ENCODE assay signal across 1 cellular context in genomic region chr1:63317007-63317813, GRCh38.
TF ChIP-seq lines count a peak whose summit lies in the region.

No MANE protein-coding gene starts in this region.

TF ChIP-seq in K562, 482 proteins besides CTCF, POLR2A, EP300 and RAD21 (continued from another document):
- TF ChIP-seq ATF3 (IDR thresholded peaks at IDR 0.05): no peak
- no peak for TF ChIP-seq ATF3 (CRISPR knock-in tag; conservative IDR thresholded peaks at IDR 0.05)
- no peak for TF ChIP-seq HDGF (IDR thresholded peaks at IDR 0.05)
- no peak for TF ChIP-seq NR4A1 (CRISPR knock-in tag; IDR thresholded peaks at IDR 0.05)
- no peak for TF ChIP-seq NR4A1 (tag; IDR thresholded peaks at IDR 0.05)
- TF ChIP-seq MNT (conservative IDR thresholded peaks at IDR 0.05): 0 out of 4 replicates have a peak, but pooled peaks of 1 of the 2 experiments have one; percentile 23
- no peak for TF ChIP-seq XRCC4 (IDR thresholded peaks at IDR 0.05; ENCODE audit: extremely low read depth, insufficient read depth, insufficient read length)
- no peak for TF ChIP-seq MIER1 (IDR thresholded peaks at IDR 0.05; ENCODE audit: low read depth)
- no peak for TF ChIP-seq TSC22D4 (tag; IDR thresholded peaks at IDR 0.05)
- no peak for TF ChIP-seq ZNF165 (CRISPR knock-in tag; IDR thresholded peaks at IDR 0.05; ENCODE audit: borderline replicate concordance)
- TF ChIP-seq YY1 (IDR thresholded peaks at IDR 0.05; ENCODE audit: borderline replicate concordance in 1 of 3, control insufficient read depth in 1 of 3, extremely low read depth in 1 of 3, insufficient read depth in 3 of 3, insufficient read length in 1 of 3, insufficient replicate concordance in 2 of 3, low read depth in 1 of 3, low read length in 2 of 3): peak in 1 of 3 experiments; percentile 30
- TF ChIP-seq ZFX (CRISPR knock-in tag; IDR thresholded peaks at IDR 0.05): peak; percentile 77
- TF ChIP-seq ID3 (CRISPR knock-in tag; IDR thresholded peaks at IDR 0.05): no peak
- no peak for TF ChIP-seq ID3 (tag; IDR thresholded peaks at IDR 0.05)
- no peak for TF ChIP-seq ZNF408 (CRISPR knock-in tag; IDR thresholded peaks at IDR 0.05; ENCODE audit: low read depth)
- TF ChIP-seq POLR2G (IDR thresholded peaks at IDR 0.05; ENCODE audit: low read depth, low read length): peak; percentile 68
- TF ChIP-seq PHF8 (IDR thresholded peaks at IDR 0.05; ENCODE audit: borderline replicate concordance, low read length): peak; percentile 40; the same call in 1 of the 2 replicates
- TF ChIP-seq MEIS2 (IDR thresholded peaks at IDR 0.05; ENCODE audit: partially characterized antibody): peak; percentile 9
- peak; percentile 75 for TF ChIP-seq SMC3 (conservative IDR thresholded peaks at IDR 0.05; ENCODE audit: insufficient read depth, low read depth, low read length)
- peak; percentile 27; the same call in 1 of the 2 replicates for TF ChIP-seq XRCC5 (IDR thresholded peaks at IDR 0.05; ENCODE audit: low read depth, low read length)
- TF ChIP-seq HNRNPLL (IDR thresholded peaks at IDR 0.05; ENCODE audit: low read depth, low read length, poor library complexity, severe bottlenecking): no peak
- TF ChIP-seq ETS2 (tag; IDR thresholded peaks at IDR 0.05; ENCODE audit: borderline replicate concordance, poor library complexity, severe bottlenecking): no peak
- TF ChIP-seq VEZF1 (CRISPR knock-in tag; IDR thresholded peaks at IDR 0.05): peak; percentile 36; the same call in 1 of the 2 replicates
TF ChIP-seq in K562: peak in this region for 49.
